Comparison of ENCODE assay signal across 8 cellular contexts in genomic region chr12:80778005-80778541, GRCh38.
DNase-seq lines count a peak whose midpoint lies in the region; ATAC-seq, FAIRE-seq and TF ChIP-seq lines count a peak whose summit lies in the region.

No MANE protein-coding gene starts in this region.

- TF ChIP-seq CTCF in PC-3 (conservative IDR thresholded peaks at IDR 0.05; ENCODE audit: low read depth, low read length) (no peak), endodermal cell (conservative IDR thresholded peaks at IDR 0.05) (no peak), nephron (IDR thresholded peaks at IDR 0.05; ENCODE audit: unreplicated experiment in 3 of 3) (no peak)

- H3K27me3 Mint-ChIP-seq in activated T-cell treated with anti-CD3 and anti-CD28 coated beads, Interleukin-2, amount 50 U/mL, for 4 hours (ENCODE audit: low read depth), result no peaks in the 10 kb centered on the region
- H3K27me3 Mint-ChIP-seq in endodermal cell (ENCODE audit: insufficient read depth) (no peaks in the 10 kb centered on the region), nephron (ENCODE audit: low read depth) (no peaks in the 10 kb centered on the region)

- H3K9ac ChIP-seq in PC-3 (ENCODE audit: low read length), result no peak overlapping the region
- no peak overlapping the region for H3K9ac ChIP-seq in endodermal cell (ENCODE audit: extremely low read depth, low read length, poor library complexity, severe bottlenecking)

- no peak for FAIRE-seq in HTR-8/SVneo (lab: Jason Lieb, UNC)

- H4K20me1 ChIP-seq in PC-3 (ENCODE audit: low read length), result no peaks in the 10 kb centered on the region

- POLR2A ChIA-PET in PC-3 (lab: Charles Lee; ENCODE audit: unreplicated experiment), result no interaction called here

- peak; percentile 35 to 46 for ATAC-seq in activated T-cell treated with anti-CD3 and anti-CD28 coated beads, Interleukin-2, amount 50 U/mL, for 4 hours
- peak; percentile 98 for ATAC-seq in GM21723 (IDR thresholded peaks at IDR 0.05; ENCODE audit: unreplicated experiment)
- ATAC-seq in PC-3, result no peak

- H3K36me3 Mint-ChIP-seq in activated T-cell treated with anti-CD3 and anti-CD28 coated beads, Interleukin-2, amount 50 U/mL, for 4 hours (ENCODE audit: insufficient read depth), result no peaks in the 10 kb centered on the region
- H3K36me3 Mint-ChIP-seq in endodermal cell (ENCODE audit: low read depth), result peaks cover 81% of the 10 kb centered on the region
- H3K36me3 Mint-ChIP-seq in nephron (ENCODE audit: low read depth), result no peaks in the 10 kb centered on the region

- H3K4me3 Mint-ChIP-seq in activated T-cell treated with anti-CD3 and anti-CD28 coated beads, Interleukin-2, amount 50 U/mL, for 4 hours, result no peak overlapping the region
- H3K4me3 Mint-ChIP-seq in endodermal cell, result no peak overlapping the region
- no peak overlapping the region for H3K4me3 Mint-ChIP-seq in nephron

- H3K4me3 ChIP-seq in PC-3 (ENCODE audit: low read length), result no peak overlapping the region
- peak overlapping the region; percentile 68 for H3K4me3 ChIP-seq in endodermal cell (ENCODE audit: low read length)

- H3K4me1 ChIP-seq in PC-3 (ENCODE audit: insufficient read depth, low read length) (0 out of 2 replicates have a peak, but pooled peaks cover 7% of the 10 kb centered on the region), endodermal cell (ENCODE audit: control insufficient read depth, insufficient read depth, low read length) (peaks cover 8% of the 10 kb centered on the region)

- intact Hi-C loops in PC-3 (cut with micrococcal nuclease), result no loop called here

- no peaks in the 10 kb centered on the region for H3K79me2 ChIP-seq in PC-3 (ENCODE audit: low read length)

- peaks cover 11% of the 10 kb centered on the region for H3K9me3 Mint-ChIP-seq in activated T-cell treated with anti-CD3 and anti-CD28 coated beads, Interleukin-2, amount 50 U/mL, for 4 hours
- H3K9me3 Mint-ChIP-seq in endodermal cell, result peaks cover 68% of the 10 kb centered on the region
- peaks cover 29% of the 10 kb centered on the region for H3K9me3 Mint-ChIP-seq in nephron

- no TSS peak for BruUV-seq in PC-3 (replicated peaks; lab: Mats Ljungman, UMichigan)

- H3K36me3 ChIP-seq in PC-3 (ENCODE audit: low read depth, low read length), result no peaks in the 10 kb centered on the region
- H3K36me3 ChIP-seq in endodermal cell (ENCODE audit: control insufficient read depth, insufficient read depth, low read length), result peaks cover 49% of the 10 kb centered on the region

- H3K4me1 Mint-ChIP-seq in activated T-cell treated with anti-CD3 and anti-CD28 coated beads, Interleukin-2, amount 50 U/mL, for 4 hours (ENCODE audit: low read depth), result no peaks in the 10 kb centered on the region
- peaks cover 47% of the 10 kb centered on the region for H3K4me1 Mint-ChIP-seq in endodermal cell
- no peaks in the 10 kb centered on the region for H3K4me1 Mint-ChIP-seq in nephron

- WGBS in endodermal cell (ENCODE audit: insufficient coverage in 1 of 2, insufficient read length in 1 of 2), 2 experiments, result 83 to 96% methylated on average over 1 to 3 of the region's 3 CpGs

- H3K27ac Mint-ChIP-seq in endodermal cell (no peak overlapping the region), nephron (peak overlapping the region; percentile 9 to 70 (median 18))

- H3K27me3 ChIP-seq in PC-3 (ENCODE audit: low read length) (no peaks in the 10 kb centered on the region), endodermal cell (ENCODE audit: control insufficient read depth, insufficient read depth, low read length, poor library complexity, severe bottlenecking) (no peaks in the 10 kb centered on the region)

- no peaks in the 10 kb centered on the region for H3K9me2 ChIP-seq in PC-3 (replicated peaks; ENCODE audit: low read length)

- no peak overlapping the region for H3K4me2 ChIP-seq in PC-3 (ENCODE audit: low read length)

- no peaks in the 10 kb centered on the region for H3F3A ChIP-seq in PC-3 (ENCODE audit: low read length, unreplicated experiment)

- H3K9me3 ChIP-seq in PC-3 (ENCODE audit: low read length), result no peaks in the 10 kb centered on the region
- H3K9me3 ChIP-seq in endodermal cell (ENCODE audit: control insufficient read depth, low read length), result peaks cover 79% of the 10 kb centered on the region

- CTCF ChIA-PET in PC-3 (lab: Charles Lee), result no interaction called here

- H2AFZ ChIP-seq in PC-3 (ENCODE audit: low read length), result peak overlapping the region; percentile 46; the same call in 1 of the 2 replicates

- H3K27ac ChIP-seq in PC-3 (ENCODE audit: low read length), result no peak overlapping the region
- no peak overlapping the region for H3K27ac ChIP-seq in endodermal cell (ENCODE audit: low read depth, low read length)

- no peak for DNase-seq in activated T-cell treated with anti-CD3 and anti-CD28 coated beads, Interleukin-2, amount 50 U/mL, for 4 hours
- no peak for DNase-seq in activated T-cell treated with anti-CD3 and anti-CD28 coated beads, Interleukin-2, amount 50 U/mL, for 1 hour
- DNase-seq in HTR-8/SVneo (ENCODE audit: insufficient read length, low spot score) (peak; percentile 53), PC-3 (peak; percentile 52), endodermal cell (no peak), cerebellar nuclear complex (lab: John Stamatoyannopoulos, UW) (no peak)

Comparison
In these comparisons a context has a peak if more than half of its experiments do, and no peak if none do; other contexts are left out.
1. DNase-seq: peak in HTR-8/SVneo (single experiment) and PC-3 (single experiment); none in activated T-cell treated with anti-CD3 and anti-CD28 coated beads, Interleukin-2, amount 50 U/mL, for 4 hours (single experiment), activated T-cell treated with anti-CD3 and anti-CD28 coated beads, Interleukin-2, amount 50 U/mL, for 1 hour (single experiment), endodermal cell (single experiment) and cerebellar nuclear complex (0 of 2).